Comparison of ENCODE assay signal across 8 cellular contexts in genomic region chr17:38351412-38352222, GRCh38. TPM values are rescaled to one million over a fixed set of nuclear protein-coding genes. Genes with fewer than 3 reads are reported as not detected.
DNase-seq lines count a peak whose midpoint lies in the region; ATAC-seq and TF ChIP-seq lines count a peak whose summit lies in the region.

A gene with protein sequence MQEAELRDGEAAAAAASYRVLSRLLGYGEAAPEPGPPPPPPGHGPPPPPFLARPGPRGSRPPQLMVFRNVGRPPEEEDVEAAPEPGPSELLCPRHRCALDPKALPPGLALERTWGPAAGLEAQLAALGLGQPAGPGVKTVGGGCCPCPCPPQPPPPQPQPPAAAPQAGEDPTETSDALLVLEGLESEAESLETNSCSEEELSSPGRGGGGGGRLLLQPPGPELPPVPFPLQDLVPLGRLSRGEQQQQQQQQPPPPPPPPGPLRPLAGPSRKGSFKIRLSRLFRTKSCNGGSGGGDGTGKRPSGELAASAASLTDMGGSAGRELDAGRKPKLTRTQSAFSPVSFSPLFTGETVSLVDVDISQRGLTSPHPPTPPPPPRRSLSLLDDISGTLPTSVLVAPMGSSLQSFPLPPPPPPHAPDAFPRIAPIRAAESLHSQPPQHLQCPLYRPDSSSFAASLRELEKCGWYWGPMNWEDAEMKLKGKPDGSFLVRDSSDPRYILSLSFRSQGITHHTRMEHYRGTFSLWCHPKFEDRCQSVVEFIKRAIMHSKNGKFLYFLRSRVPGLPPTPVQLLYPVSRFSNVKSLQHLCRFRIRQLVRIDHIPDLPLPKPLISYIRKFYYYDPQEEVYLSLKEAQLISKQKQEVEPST (plus strand): TSS chr17:38351844. CDS start chr17:38352053, 209 bp downstream.

- H3K79me2 ChIP-seq in SU-DHL-6 (ENCODE audit: insufficient read depth, low read length) (no peaks in the 10 kb centered on the region), parathyroid adenoma (peaks cover 38% of the 10 kb centered on the region)

- no peaks in the 10 kb centered on the region for H3K36me3 ChIP-seq in SU-DHL-6 (ENCODE audit: low read length)
- H3K36me3 ChIP-seq in cardiac muscle cell = no peaks in the 10 kb centered on the region
- no peaks in the 10 kb centered on the region for H3K36me3 ChIP-seq in parathyroid adenoma (ENCODE audit: control insufficient read depth, insufficient read depth, low read length)
- no peaks in the 10 kb centered on the region for H3K36me3 ChIP-seq in tibial nerve

- no peak for TF ChIP-seq CTCF in SU-DHL-6 (IDR thresholded peaks at IDR 0.05; ENCODE audit: insufficient read depth, low read length, poor library complexity, severe bottlenecking)
- no peak for TF ChIP-seq CTCF in cardiac muscle cell (IDR thresholded peaks at IDR 0.05; ENCODE audit: low read depth, low read length)
- TF ChIP-seq CTCF in parathyroid adenoma (IDR thresholded peaks at IDR 0.05) = no peak
- TF ChIP-seq CTCF in tibial nerve (IDR thresholded peaks at IDR 0.05) = peak in 1 of 5 experiments; percentile 9

- H3K4me3 ChIP-seq in SU-DHL-6 (ENCODE audit: insufficient read depth, low read length, poor library complexity, severe bottlenecking) (peak within 1 kb of the TSS; percentile 59), cardiac muscle cell (peak within 1 kb of the TSS; percentile 99), parathyroid adenoma (ENCODE audit: low read depth, low read length) (peak within 1 kb of the TSS; percentile 62), tibial nerve (peak within 1 kb of the TSS; percentile 64 to 91 (median 82))

- H3K36me3 Mint-ChIP-seq in activated naive CD8-positive, alpha-beta T cell treated with anti-CD3 and anti-CD28 coated beads, Interleukin-2, amount 10 ng/mL, durations not matched to agents 7 days and 5 days = no peaks in the 10 kb centered on the region

- H3K4me3 Mint-ChIP-seq in activated naive CD8-positive, alpha-beta T cell treated with anti-CD3 and anti-CD28 coated beads, Interleukin-2, amount 10 ng/mL, durations not matched to agents 7 days and 5 days = peak within 1 kb of the TSS; percentile 94

- no peaks in the 10 kb centered on the region for H3K27me3 Mint-ChIP-seq in activated naive CD8-positive, alpha-beta T cell treated with anti-CD3 and anti-CD28 coated beads, Interleukin-2, amount 10 ng/mL, durations not matched to agents 7 days and 5 days

- peaks cover 7% of the 10 kb centered on the region; the same call in 1 of the 2 replicates for H3F3A ChIP-seq in SU-DHL-6 (ENCODE audit: insufficient read depth)

- ATAC-seq in HG02642 (IDR thresholded peaks at IDR 0.05; ENCODE audit: poor library complexity, unreplicated experiment) = peak; percentile 90
- ATAC-seq in activated naive CD8-positive, alpha-beta T cell treated with anti-CD3 and anti-CD28 coated beads, Interleukin-2, amount 10 ng/mL, durations not matched to agents 7 days and 5 days (ENCODE audit: low read depth) = peak; percentile 83

- H3K9me3 Mint-ChIP-seq in activated naive CD8-positive, alpha-beta T cell treated with anti-CD3 and anti-CD28 coated beads, Interleukin-2, amount 10 ng/mL, durations not matched to agents 7 days and 5 days = no peaks in the 10 kb centered on the region

- H3K9me3 ChIP-seq in SU-DHL-6 (ENCODE audit: insufficient read depth, low read length) (no peaks in the 10 kb centered on the region), cardiac muscle cell (ENCODE audit: low read depth) (no peaks in the 10 kb centered on the region), parathyroid adenoma (ENCODE audit: control insufficient read depth, low read length) (no peaks in the 10 kb centered on the region), tibial nerve (no peaks in the 10 kb centered on the region)

- peak within 1 kb of the TSS; percentile 92 for H3K27ac Mint-ChIP-seq in activated naive CD8-positive, alpha-beta T cell treated with anti-CD3 and anti-CD28 coated beads, Interleukin-2, amount 10 ng/mL, durations not matched to agents 7 days and 5 days

- H3K9me2 ChIP-seq in SU-DHL-6 (replicated peaks; ENCODE audit: insufficient read depth, low read length) = no peaks in the 10 kb centered on the region

- peaks cover 28% of the 10 kb centered on the region for H3K4me1 Mint-ChIP-seq in activated naive CD8-positive, alpha-beta T cell treated with anti-CD3 and anti-CD28 coated beads, Interleukin-2, amount 10 ng/mL, durations not matched to agents 7 days and 5 days

- TF ChIP-seq POLR2A in GM10847 (IDR thresholded peaks at IDR 0.05; ENCODE audit: extremely low read depth, insufficient read length) (peak; percentile 91), tibial nerve (IDR thresholded peaks at IDR 0.05) (peak in 1 of 2 donors; percentile 71)

- no peaks in the 10 kb centered on the region for H3K27me3 ChIP-seq in SU-DHL-6 (ENCODE audit: low read length)
- H3K27me3 ChIP-seq in cardiac muscle cell = no peaks in the 10 kb centered on the region
- H3K27me3 ChIP-seq in parathyroid adenoma (ENCODE audit: control insufficient read depth, insufficient read depth, low read length) = no peaks in the 10 kb centered on the region
- H3K27me3 ChIP-seq in tibial nerve = no peaks in the 10 kb centered on the region

- no peak within 1 kb of the TSS for H3K27ac ChIP-seq in SU-DHL-6 (ENCODE audit: low read depth, low read length)
- peak within 1 kb of the TSS; percentile 86 for H3K27ac ChIP-seq in cardiac muscle cell
- H3K27ac ChIP-seq in parathyroid adenoma = peak within 1 kb of the TSS; percentile 74
- H3K27ac ChIP-seq in tibial nerve = peak within 1 kb of the TSS; percentile 79 to 97 (median 88)

- 13 to 16% methylated on average over 27 to 32 of the region's 84 CpGs for WGBS in tibial nerve, 2 donors

- TF ChIP-seq EP300 in tibial nerve (IDR thresholded peaks at IDR 0.05) = peak in 1 of 2 donors; percentile 73

- peaks cover 9% of the 10 kb centered on the region for H3K4me1 ChIP-seq in cardiac muscle cell (ENCODE audit: low read depth)
- H3K4me1 ChIP-seq in parathyroid adenoma = peaks cover 6% of the 10 kb centered on the region
- peaks cover 0 to 40% (median 9%) of the 10 kb centered on the region in 4 donors for H3K4me1 ChIP-seq in tibial nerve

- peak; percentile 83 for DNase-seq in NCI-H1105 treated with DMSO at 0.1 percent for 48 hours (lab: John Stamatoyannopoulos, UW)
- peak; percentile 97 for DNase-seq in activated naive CD8-positive, alpha-beta T cell treated with anti-CD3 and anti-CD28 coated beads, Interleukin-2, amount 10 ng/mL, durations not matched to agents 7 days and 5 days
- DNase-seq in cardiac muscle cell (ENCODE audit: low read depth in 1 of 2, low spot score in 1 of 2) = peak; percentile 96
- DNase-seq in tibial nerve (ENCODE audit: low spot score in 2 of 2) = peak; percentile 86 to 91

- H3K4me2 ChIP-seq in SU-DHL-6 (ENCODE audit: low read depth, low read length, poor library complexity, severe bottlenecking) (peak within 1 kb of the TSS; percentile 78), parathyroid adenoma (ENCODE audit: low read length) (peak within 1 kb of the TSS; percentile 68)

- no peaks in the 10 kb centered on the region; the same call in 1 of the 2 replicates for H4K20me1 ChIP-seq in SU-DHL-6 (ENCODE audit: low read depth, low read length)

- peak within 1 kb of the TSS; percentile 85 for H2AFZ ChIP-seq in SU-DHL-6 (ENCODE audit: low read depth, low read length, severe bottlenecking)
- peak within 1 kb of the TSS; percentile 87 for H2AFZ ChIP-seq in parathyroid adenoma

- POLR2A ChIA-PET in activated naive CD8-positive, alpha-beta T cell treated with anti-CD3 and anti-CD28 coated beads, Interleukin-2, amount 10 ng/mL, durations not matched to agents 7 days and 5 days (lab: Charles Lee) = interaction anchor here (1.0 to 1.5 kb wide), 4 partner anchors 9 to 76 kb away, joined by 3 to 11 read pairs (median 4); no protein-coding TSS in a partner anchor

- H3K9ac ChIP-seq in SU-DHL-6 (ENCODE audit: low read length) = peak within 1 kb of the TSS; percentile 64
- peak within 1 kb of the TSS; percentile 63 for H3K9ac ChIP-seq in parathyroid adenoma

RNA-seq across cellular contexts. Expression of the gene that starts here (rescaled TPM):
- 10 to 100 TPM; 16.4 to 19.0 TPM for total RNA-seq in activated naive CD8-positive, alpha-beta T cell treated with anti-CD3 and anti-CD28 coated beads, Interleukin-2, amount 10 ng/mL, durations not matched to agents 7 days and 5 days
- total RNA-seq in cardiac muscle cell = 12.5 and 18.7 TPM in 2 replicates
- polyA plus RNA-seq in cardiac muscle cell = 2.8 and 4.2 TPM in 2 replicates
- total RNA-seq in tibial nerve = 10 to 100 TPM; 14.7 to 26.4 (median 17.8) TPM
